Comparison of ENCODE assay signal across 29 cellular contexts in the genomic region with DNA sequence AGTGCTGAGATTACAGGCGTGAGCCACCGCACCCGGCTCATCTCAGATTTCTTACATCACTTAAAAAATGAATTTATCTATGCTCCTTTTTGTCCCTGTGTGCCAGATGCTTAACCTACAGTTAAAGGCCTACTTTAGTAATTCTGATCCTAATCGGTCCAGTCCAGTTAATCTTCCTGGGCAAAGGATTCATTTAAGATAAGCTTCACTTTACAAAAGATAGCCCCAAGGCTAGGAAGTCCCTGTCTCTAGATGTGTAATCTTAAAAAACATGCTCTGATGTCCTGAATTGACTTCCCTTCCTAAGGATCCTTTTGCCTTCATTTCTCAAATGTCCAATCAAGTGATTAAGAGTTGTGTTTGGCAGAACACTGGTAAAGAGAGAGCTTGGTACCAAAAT.
"Had no signal": no experiment of that assay in that cellular context is flagged by ENCODE, and none has a peak within 500 bp of the region (broad histone marks: within the 10 kb centered on the region; RNA-seq: fewer than 3 reads in every experiment).

No MANE protein-coding gene starts in this region.

- DNase-seq: activated CD4-positive, alpha-beta memory T cell treated with anti-CD3 and anti-CD28 coated beads, Interleukin-2, amount 10 ng/mL, durations not matched to agents 7 days and 5 days; activated CD4-positive, alpha-beta T cell treated with anti-CD3 and anti-CD28 coated beads for 1 hour; activated CD4-positive, alpha-beta T cell treated with anti-CD3 and anti-CD28 coated beads for 4 hours; activated CD4-positive, alpha-beta T cell treated with anti-CD3 and anti-CD28 coated beads, Interleukin-2, amount 10 ng/mL, durations not matched to agents 7 days and 5 days; activated CD4-positive, alpha-beta T cell treated with anti-CD3 and anti-CD28 coated beads, Interleukin-2, amount 50 U/mL, for 4 hours; activated CD8-positive, alpha-beta memory T cell treated with anti-CD3 and anti-CD28 coated beads, Interleukin-2, amount 50 U/mL, for 48 hours; activated effector memory CD4-positive, alpha-beta T cell treated with Interleukin-2 at 50 U/mL for 16 hours; activated gamma-delta T cell treated with Interleukin-2 at 50 U/mL for 16 hours; activated naive CD4-positive, alpha-beta T cell treated with anti-CD3 and anti-CD28 coated beads, Interleukin-2, amount 50 U/mL, for 16 hours; activated naive CD4-positive, alpha-beta T cell treated with Interleukin-2 at 50 U/mL for 16 hours; activated T-cell treated with anti-CD3 and anti-CD28 coated beads for 4 hours; activated T-cell treated with anti-CD3 and anti-CD28 coated beads, Interleukin-2, amount 50 U/mL, for 24 hours; activated T-cell treated with anti-CD3 and anti-CD28 coated beads, Interleukin-2, amount 50 U/mL, for 72 hours; amniotic stem cell; aorta; body of pancreas; caudate nucleus; cortex of kidney; dermis blood vessel endothelial cell; effector CD4-positive, alpha-beta T cell; effector memory CD8-positive, alpha-beta T cell; esophagus squamous epithelium; foreskin melanocyte; heart right ventricle; T-helper 2 cell had no signal

- H3K4me3 Mint-ChIP-seq: activated CD4-positive, alpha-beta memory T cell treated with anti-CD3 and anti-CD28 coated beads, Interleukin-2, amount 10 ng/mL, durations not matched to agents 7 days and 5 days; activated CD4-positive, alpha-beta T cell treated with anti-CD3 and anti-CD28 coated beads, Interleukin-2, amount 10 ng/mL, durations not matched to agents 7 days and 5 days; activated naive CD8-positive, alpha-beta T cell; activated T-cell treated with anti-CD3 and anti-CD28 coated beads, Interleukin-2, amount 50 U/mL, for 24 hours; activated T-cell treated with anti-CD3 and anti-CD28 coated beads, Interleukin-2, amount 50 U/mL, for 72 hours; effector memory CD8-positive, alpha-beta T cell; WTC11 had no signal

- H3K9me3 Mint-ChIP-seq: activated CD4-positive, alpha-beta memory T cell treated with anti-CD3 and anti-CD28 coated beads, Interleukin-2, amount 10 ng/mL, durations not matched to agents 7 days and 5 days; activated CD4-positive, alpha-beta T cell treated with anti-CD3 and anti-CD28 coated beads, Interleukin-2, amount 10 ng/mL, durations not matched to agents 7 days and 5 days; activated T-cell treated with anti-CD3 and anti-CD28 coated beads, Interleukin-2, amount 50 U/mL, for 24 hours; activated T-cell treated with anti-CD3 and anti-CD28 coated beads, Interleukin-2, amount 50 U/mL, for 72 hours; effector memory CD8-positive, alpha-beta T cell; WTC11 had no signal

- H3K27me3 Mint-ChIP-seq: activated naive CD8-positive, alpha-beta T cell; activated T-cell treated with anti-CD3 and anti-CD28 coated beads, Interleukin-2, amount 50 U/mL, for 24 hours had no signal

- H3K9me3 ChIP-seq: body of pancreas, esophagus squamous epithelium, gastroesophageal sphincter, heart right ventricle had no signal

- H3K27me3 ChIP-seq: body of pancreas, esophagus squamous epithelium, gastroesophageal sphincter, heart right ventricle had no signal

- H3K4me3 ChIP-seq: body of pancreas, esophagus squamous epithelium, gastroesophageal sphincter, heart right ventricle had no signal

- H3K4me1 Mint-ChIP-seq: activated CD4-positive, alpha-beta memory T cell treated with anti-CD3 and anti-CD28 coated beads, Interleukin-2, amount 10 ng/mL, durations not matched to agents 7 days and 5 days; activated CD4-positive, alpha-beta T cell treated with anti-CD3 and anti-CD28 coated beads, Interleukin-2, amount 10 ng/mL, durations not matched to agents 7 days and 5 days; WTC11 had no signal

- H3K4me1 ChIP-seq: esophagus squamous epithelium had no signal

- H3K36me3 Mint-ChIP-seq: activated naive CD8-positive, alpha-beta T cell had no signal

- H3K27ac ChIP-seq: body of pancreas, epithelial cell of prostate, esophagus squamous epithelium, gastroesophageal sphincter, heart right ventricle had no signal

- H3K27ac Mint-ChIP-seq: activated CD4-positive, alpha-beta memory T cell treated with anti-CD3 and anti-CD28 coated beads, Interleukin-2, amount 10 ng/mL, durations not matched to agents 7 days and 5 days; activated CD4-positive, alpha-beta T cell treated with anti-CD3 and anti-CD28 coated beads, Interleukin-2, amount 10 ng/mL, durations not matched to agents 7 days and 5 days; activated naive CD8-positive, alpha-beta T cell; activated T-cell treated with anti-CD3 and anti-CD28 coated beads, Interleukin-2, amount 50 U/mL, for 24 hours; activated T-cell treated with anti-CD3 and anti-CD28 coated beads, Interleukin-2, amount 50 U/mL, for 72 hours; effector memory CD8-positive, alpha-beta T cell; WTC11 had no signal
